Comparison of ENCODE assay signal across 8 cellular contexts in the genomic region with DNA sequence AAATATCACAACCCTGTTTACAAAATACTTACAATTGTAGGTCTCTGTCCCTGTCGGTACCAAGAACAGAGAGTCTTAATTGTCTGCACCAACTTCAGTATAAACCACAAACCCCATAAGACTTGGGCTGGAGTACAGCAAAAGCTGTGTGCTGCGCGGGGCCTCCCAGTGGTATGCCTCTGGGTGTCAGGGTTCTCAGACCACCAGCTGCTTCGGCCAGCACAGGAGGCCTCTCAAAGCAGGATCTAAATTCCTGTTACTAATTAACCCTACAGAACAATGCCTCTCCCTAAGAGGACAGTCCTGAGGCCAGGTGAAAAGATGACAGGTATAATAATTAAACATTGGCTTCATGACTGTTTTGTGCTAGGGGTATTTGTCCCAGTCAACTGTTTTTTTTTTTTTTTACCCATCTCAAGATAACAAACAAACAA. TPM values are rescaled to one million over a fixed set of nuclear protein-coding genes. Genes with fewer than 3 reads are reported as not detected.
DNase-seq lines count a peak whose midpoint lies in the region; ATAC-seq and TF ChIP-seq lines count a peak whose summit lies in the region.

No MANE protein-coding gene starts in this region.

- H3K27me3 ChIP-seq in right lobe of liver, result no peaks in the 10 kb centered on the region
- H3K27me3 ChIP-seq in uterus, result no peaks in the 10 kb centered on the region
- no peaks in the 10 kb centered on the region for H3K27me3 ChIP-seq in H7 (ENCODE audit: control insufficient read depth, insufficient read depth, low read length)

- peak overlapping the region in 3 of 5 experiments; percentile 6 to 88 (median 76) for H3K27ac Mint-ChIP-seq in brain

- ATAC-seq in GM19025 (IDR thresholded peaks at IDR 0.05; ENCODE audit: low read depth, unreplicated experiment) (peak; percentile 70), HG03378 (IDR thresholded peaks at IDR 0.05; ENCODE audit: unreplicated experiment) (peak; percentile 78), right lobe of liver (peak in 1 of 4 donors; percentile 35), HG03280 (IDR thresholded peaks at IDR 0.05; ENCODE audit: unreplicated experiment) (no peak)

- peak overlapping the region in 2 of 3 donors; percentile 9 to 13 for H3K27ac ChIP-seq in right lobe of liver
- H3K27ac ChIP-seq in uterus, result peak overlapping the region; percentile 88 to 97

- no peaks in the 10 kb centered on the region for H3K27me3 Mint-ChIP-seq in brain

- H3K9me3 ChIP-seq in right lobe of liver (no peaks in the 10 kb centered on the region), uterus (no peaks in the 10 kb centered on the region)

- peaks cover 0 to 3% (median 0%) of the 10 kb centered on the region in 5 experiments for H3K9me3 Mint-ChIP-seq in brain

- TF ChIP-seq CTCF in brain (conservative IDR thresholded peaks at IDR 0.05), result no peak
- no peak for TF ChIP-seq CTCF in right lobe of liver (IDR thresholded peaks at IDR 0.05)
- no peak for TF ChIP-seq CTCF in uterus (IDR thresholded peaks at IDR 0.05)

- H3K36me3 ChIP-seq in right lobe of liver (no peaks in the 10 kb centered on the region), uterus (no peaks in the 10 kb centered on the region), H7 (replicated peaks; ENCODE audit: control insufficient read depth, insufficient read depth, low read length) (no peaks in the 10 kb centered on the region)

- DNase-seq in right lobe of liver, result no peak
- DNase-seq in uterus, result no peak
- no peak for DNase-seq in NCI-H345 (lab: John Stamatoyannopoulos, UW)
- no peak for DNase-seq in H7

- peaks cover 41% of the 10 kb centered on the region for H3K4me1 Mint-ChIP-seq in brain

- H3K4me3 Mint-ChIP-seq in brain, result peak overlapping the region in 2 of 5 experiments; percentile 75 to 76

- WGBS in right lobe of liver (ENCODE audit: insufficient coverage, low coverage, low lambda C conversion rate, missing lambda C conversion rate), result 71% methylated on average over 3 of the region's 4 CpGs

- H3K4me1 ChIP-seq in right lobe of liver, result no peaks in the 10 kb centered on the region
- H3K4me1 ChIP-seq in uterus, result peaks cover 6 to 9% of the 10 kb centered on the region in 2 donors

- H3K4me3 ChIP-seq in right lobe of liver, result no peak overlapping the region
- H3K4me3 ChIP-seq in uterus, result no peak overlapping the region
- no peak overlapping the region for H3K4me3 ChIP-seq in H7 (ENCODE audit: insufficient read depth, low read depth, low read length)

- intact Hi-C loops in right lobe of liver (cut with DNase I) (no loop called here), uterus (cut with DNase I; ENCODE audit: low total_unique reads) (no loop called here)

- TF ChIP-seq POLR2A in right lobe of liver (IDR thresholded peaks at IDR 0.05), result no peak
- no peak for TF ChIP-seq POLR2A in uterus (IDR thresholded peaks at IDR 0.05)

- H3K36me3 Mint-ChIP-seq in brain, result peaks cover 32% of the 10 kb centered on the region

RNA-seq across cellular contexts. Expression of gene SVIL, which starts 1.0 kb away (rescaled TPM):
- polyA plus RNA-seq in brain (ENCODE audit: insufficient read depth, low read depth, low replicate concordance), result 25.9 TPM
- total RNA-seq in right lobe of liver, result 10 to 100 TPM; 12.3 to 15.1 (median 13.6) TPM
- 100 to 1,000 TPM; 108 to 316 (median 209) TPM for total RNA-seq in uterus
- total RNA-seq in H7 (2014; rRNA removed; shearing (Covaris generic)), result 14.5 and 17.2 TPM in 2 replicates
